ENCODE assay signal across 18 cellular contexts in genomic region chr10:29960261-29960660, GRCh38.
DNase-seq lines count a peak whose midpoint lies in the region; ATAC-seq and TF ChIP-seq lines count a peak whose summit lies in the region.
"Had no signal": no experiment of that assay in that cellular context is flagged by ENCODE, and none has a peak within 500 bp of the region (broad histone marks: within the 10 kb centered on the region; RNA-seq: fewer than 3 reads in every experiment).

No MANE protein-coding gene starts in this region.

- no peak for ATAC-seq in right lobe of liver

- TF ChIP-seq POLR2A in right lobe of liver (IDR thresholded peaks at IDR 0.05): no peak

- peak overlapping the region; percentile 72 to 95 (median 86) for H3K27ac ChIP-seq in right lobe of liver
- H3K27ac ChIP-seq in Karpas-422 (ENCODE audit: low read length): no peak overlapping the region
- H3K27ac ChIP-seq: GM23248 had no signal

- peaks cover 80% of the 10 kb centered on the region for H3K4me1 Mint-ChIP-seq in nephron progenitor cell
- peaks cover 55% of the 10 kb centered on the region for H3K4me1 Mint-ChIP-seq in type B pancreatic cell (ENCODE audit: unreplicated experiment)
- H3K4me1 Mint-ChIP-seq in activated CD4-positive, alpha-beta T cell treated with anti-CD3 and anti-CD28 coated beads, Interleukin-2, amount 10 ng/mL, durations not matched to agents 24 days and 14 days: no peaks in the 10 kb centered on the region
- H3K4me1 Mint-ChIP-seq: CD4-positive, CD25-positive, alpha-beta regulatory T cell; CD8-positive, alpha-beta memory T cell had no signal

- no peaks in the 10 kb centered on the region for H3K79me2 ChIP-seq in Karpas-422 (ENCODE audit: low read length)

- WGBS in right lobe of liver (ENCODE audit: insufficient coverage, low coverage, low lambda C conversion rate, missing lambda C conversion rate): 90% methylated on average over 3 of the region's 3 CpGs

- H3K4me3 ChIP-seq in right lobe of liver (peak overlapping the region in 1 of 3 donors; percentile 36), Karpas-422 (ENCODE audit: low read length) (no peak overlapping the region)
- H3K4me3 ChIP-seq: GM23248, HAP-1 had no signal

- no peaks in the 10 kb centered on the region for H4K20me1 ChIP-seq in Karpas-422 (ENCODE audit: insufficient read depth, low read depth, low read length)

- intact Hi-C loops in right lobe of liver (cut with DNase I): no loop called here
- intact Hi-C loops in activated CD4-positive, alpha-beta T cell treated with anti-CD3 and anti-CD28 coated beads, Interleukin-2, amount 10 ng/mL, durations not matched to agents 24 days and 14 days (cut with micrococcal nuclease): no loop called here

- no peak overlapping the region for H3K4me3 Mint-ChIP-seq in nephron progenitor cell
- H3K4me3 Mint-ChIP-seq in type B pancreatic cell: no peak overlapping the region
- no peak overlapping the region for H3K4me3 Mint-ChIP-seq in activated CD4-positive, alpha-beta T cell treated with anti-CD3 and anti-CD28 coated beads, Interleukin-2, amount 10 ng/mL, durations not matched to agents 24 days and 14 days
- H3K4me3 Mint-ChIP-seq: CD4-positive, CD25-positive, alpha-beta regulatory T cell; CD8-positive, alpha-beta memory T cell had no signal

- H3K4me2 ChIP-seq in Karpas-422 (ENCODE audit: low read depth, low read length, poor library complexity, severe bottlenecking): no peak overlapping the region

- no peak overlapping the region for H3K9ac ChIP-seq in Karpas-422 (ENCODE audit: low read length)
- H3K9ac ChIP-seq: GM23248 had no signal

- peak overlapping the region; percentile 36 for H3K27ac Mint-ChIP-seq in nephron progenitor cell
- peak overlapping the region; percentile 51 for H3K27ac Mint-ChIP-seq in type B pancreatic cell
- H3K27ac Mint-ChIP-seq in activated CD4-positive, alpha-beta T cell treated with anti-CD3 and anti-CD28 coated beads, Interleukin-2, amount 10 ng/mL, durations not matched to agents 24 days and 14 days: no peak overlapping the region
- H3K27ac Mint-ChIP-seq: CD4-positive, CD25-positive, alpha-beta regulatory T cell; CD8-positive, alpha-beta memory T cell had no signal

- H3K27me3 Mint-ChIP-seq in nephron progenitor cell (ENCODE audit: low read depth, poor library complexity): no peaks in the 10 kb centered on the region
- no peaks in the 10 kb centered on the region for H3K27me3 Mint-ChIP-seq in type B pancreatic cell
- H3K27me3 Mint-ChIP-seq in activated CD4-positive, alpha-beta T cell treated with anti-CD3 and anti-CD28 coated beads, Interleukin-2, amount 10 ng/mL, durations not matched to agents 24 days and 14 days: peaks cover 6% of the 10 kb centered on the region
- H3K27me3 Mint-ChIP-seq: CD4-positive, CD25-positive, alpha-beta regulatory T cell had no signal

- no peaks in the 10 kb centered on the region for H3K9me2 ChIP-seq in Karpas-422 (replicated peaks; ENCODE audit: insufficient read depth, low read length)

- H3K9me3 Mint-ChIP-seq in nephron progenitor cell (peaks cover 19% of the 10 kb centered on the region), type B pancreatic cell (peaks cover 4% of the 10 kb centered on the region)
- no peaks in the 10 kb centered on the region for H3K9me3 Mint-ChIP-seq in activated CD4-positive, alpha-beta T cell treated with anti-CD3 and anti-CD28 coated beads, Interleukin-2, amount 10 ng/mL, durations not matched to agents 24 days and 14 days

- no peaks in the 10 kb centered on the region for H3K36me3 Mint-ChIP-seq in nephron progenitor cell (ENCODE audit: low read depth)
- H3K36me3 Mint-ChIP-seq in type B pancreatic cell: peaks cover 5% of the 10 kb centered on the region
- no peaks in the 10 kb centered on the region for H3K36me3 Mint-ChIP-seq in activated CD4-positive, alpha-beta T cell treated with anti-CD3 and anti-CD28 coated beads, Interleukin-2, amount 10 ng/mL, durations not matched to agents 24 days and 14 days (ENCODE audit: low read depth)
- H3K36me3 Mint-ChIP-seq: CD4-positive, CD25-positive, alpha-beta regulatory T cell; CD8-positive, alpha-beta memory T cell had no signal

- TF ChIP-seq CTCF in right lobe of liver (IDR thresholded peaks at IDR 0.05) (no peak), nephron progenitor cell (IDR thresholded peaks at IDR 0.05) (no peak), type B pancreatic cell (conservative IDR thresholded peaks at IDR 0.05) (no peak)

- peaks cover 0 to 51% (median 17%) of the 10 kb centered on the region in 4 donors for H3K4me1 ChIP-seq in right lobe of liver
- H3K4me1 ChIP-seq in Karpas-422 (ENCODE audit: low read length): peaks cover 9% of the 10 kb centered on the region

- H2AFZ ChIP-seq in Karpas-422 (ENCODE audit: low read length): no peak overlapping the region

- DNase-seq in cerebellum (ENCODE audit: low spot score) (peak; percentile 51), right lobe of liver (no peak), nephron progenitor cell (no peak), type B pancreatic cell (ENCODE audit: extremely low spot score, unreplicated experiment) (no peak), Karpas-422 (no peak), LoVo (ENCODE audit: low spot score) (no peak)
- no peak for DNase-seq in activated CD4-positive, alpha-beta T cell treated with anti-CD3 and anti-CD28 coated beads, Interleukin-2, amount 10 ng/mL, durations not matched to agents 24 days and 14 days
- DNase-seq: ACHN; BE2C; CD4-positive, CD25-positive, alpha-beta regulatory T cell; CD8-positive, alpha-beta memory T cell; COR-L47; DMS 273 treated with DMSO at 0.1 percent for 48 hours; DMS53; DND-41; EL; GM23248 had no signal

- H3K27me3 ChIP-seq in right lobe of liver (no peaks in the 10 kb centered on the region), Karpas-422 (ENCODE audit: low read length) (no peaks in the 10 kb centered on the region)
- H3K27me3 ChIP-seq: BE2C had no signal

- H3K9me3 ChIP-seq in right lobe of liver (no peaks in the 10 kb centered on the region), Karpas-422 (ENCODE audit: low read length) (no peaks in the 10 kb centered on the region)
- H3K9me3 ChIP-seq: BE2C, HAP-1 had no signal

- H3K36me3 ChIP-seq in right lobe of liver (no peaks in the 10 kb centered on the region), Karpas-422 (ENCODE audit: insufficient read depth, low read length) (no peaks in the 10 kb centered on the region)
- H3K36me3 ChIP-seq: BE2C, HAP-1 had no signal
